In genomic region chr11:114010931-114011330, GRCh38 we compare ENCODE assay signal across 26 cellular contexts. TPM values are rescaled to one million over a fixed set of nuclear protein-coding genes. Genes with fewer than 3 reads are reported as not detected.
DNase-seq lines count a peak whose midpoint lies in the region; ATAC-seq, FAIRE-seq and TF ChIP-seq lines count a peak whose summit lies in the region.
"Had no signal": no experiment of that assay in that cellular context is flagged by ENCODE, and none has a peak within 500 bp of the region (broad histone marks: within the 10 kb centered on the region; RNA-seq: fewer than 3 reads in every experiment).

No MANE protein-coding gene starts in this region.

- POLR2A ChIA-PET in HEK293 (lab: Yijun Ruan, JAX) = no interaction called here

- no peak overlapping the region for H3K27ac ChIP-seq in CD4-positive, CD25-positive, alpha-beta regulatory T cell (ENCODE audit: insufficient read depth, low read length, poor library complexity, severe bottlenecking)
- H3K27ac ChIP-seq in HEK293 (ENCODE audit: extremely low read depth, low read depth, low read length) (no peak overlapping the region), VCaP (peak overlapping the region; percentile 40)
- H3K27ac ChIP-seq: BLaER1 had no signal

- H3K4me3 Mint-ChIP-seq in CD4-positive, CD25-positive, alpha-beta regulatory T cell = no peak overlapping the region
- H3K4me3 Mint-ChIP-seq in T-helper 2 cell treated with Interferon-gamma antibody and Interleukin-4, amounts not matched to agents 5 μg/mL and 100 μg/mL, for 36 hours = no peak overlapping the region
- H3K4me3 Mint-ChIP-seq: CD14-positive monocyte; CD4-positive, alpha-beta T cell; CD8-positive, alpha-beta memory T cell had no signal

- CTCF ChIA-PET in HEK293 (lab: Yijun Ruan, JAX) = interaction anchor here (1.0 kb wide), 1 partner anchor 15 kb away, joined by 3 read pairs; no protein-coding TSS in a partner anchor

- DNase-seq in CD4-positive, CD25-positive, alpha-beta regulatory T cell = no peak
- DNase-seq in urothelium cell line (ENCODE audit: low spot score) (no peak), RCC 7860 (ENCODE audit: low spot score) (no peak)
- no peak for DNase-seq in T-helper 2 cell treated with Interferon-gamma antibody and Interleukin-4, amounts not matched to agents 5 μg/mL and 100 μg/mL, for 36 hours (ENCODE audit: low spot score)
- DNase-seq: 8988T; ACHN; BE2C; C1 segment of cervical spinal cord; Caco-2; Calu3; CD4-positive, alpha-beta T cell; CD8-positive, alpha-beta memory T cell; DMS79 treated with DMSO at 0.1 percent for 48 hours; GF-D8 had no signal

- no peaks in the 10 kb centered on the region for H3K36me3 Mint-ChIP-seq in CD4-positive, CD25-positive, alpha-beta regulatory T cell
- no peaks in the 10 kb centered on the region for H3K36me3 Mint-ChIP-seq in T-helper 2 cell treated with Interferon-gamma antibody and Interleukin-4, amounts not matched to agents 5 μg/mL and 100 μg/mL, for 36 hours (ENCODE audit: low read depth)
- H3K36me3 Mint-ChIP-seq: CD14-positive monocyte; CD8-positive, alpha-beta memory T cell had no signal

- H3K9me3 Mint-ChIP-seq in CD4-positive, CD25-positive, alpha-beta regulatory T cell = no peaks in the 10 kb centered on the region
- H3K9me3 Mint-ChIP-seq in T-helper 2 cell treated with Interferon-gamma antibody and Interleukin-4, amounts not matched to agents 5 μg/mL and 100 μg/mL, for 36 hours = no peaks in the 10 kb centered on the region
- H3K9me3 Mint-ChIP-seq: CD14-positive monocyte; CD4-positive, alpha-beta T cell; CD8-positive, alpha-beta memory T cell had no signal

- H3K36me3 ChIP-seq in CD4-positive, CD25-positive, alpha-beta regulatory T cell (ENCODE audit: control insufficient read depth, insufficient read depth, low read length) = no peaks in the 10 kb centered on the region
- H3K36me3 ChIP-seq in HEK293 (ENCODE audit: control insufficient read depth in 2 of 2, insufficient read depth in 1 of 2, low read length in 2 of 2) = no peaks in the 10 kb centered on the region
- H3K36me3 ChIP-seq: BE2C, BLaER1 had no signal

- FAIRE-seq in urothelium cell line (lab: Jason Lieb, UNC) (peak; percentile 65), RCC 7860 (lab: Jason Lieb, UNC) (no peak)
- FAIRE-seq: A204.1, D721Med, G401.6, GM12891, GM19239 had no signal

- H3K27ac Mint-ChIP-seq in CD4-positive, CD25-positive, alpha-beta regulatory T cell = peak overlapping the region in 2 of 3 donors; percentile 4 to 34
- H3K27ac Mint-ChIP-seq in T-helper 2 cell treated with Interferon-gamma antibody and Interleukin-4, amounts not matched to agents 5 μg/mL and 100 μg/mL, for 36 hours = no peak overlapping the region
- H3K27ac Mint-ChIP-seq: CD14-positive monocyte; CD4-positive, alpha-beta T cell had no signal

- peaks cover 0 to 2% (median under 1%) of the 10 kb centered on the region in 4 donors for H3K4me1 Mint-ChIP-seq in CD4-positive, CD25-positive, alpha-beta regulatory T cell
- H3K4me1 Mint-ChIP-seq in T-helper 2 cell treated with Interferon-gamma antibody and Interleukin-4, amounts not matched to agents 5 μg/mL and 100 μg/mL, for 36 hours (ENCODE audit: low read depth) = no peaks in the 10 kb centered on the region
- H3K4me1 Mint-ChIP-seq: CD8-positive, alpha-beta memory T cell had no signal

- H3K4me3 ChIP-seq in CD4-positive, CD25-positive, alpha-beta regulatory T cell (ENCODE audit: low read depth, low read length) = no peak overlapping the region
- H3K4me3 ChIP-seq in HEK293 (ENCODE audit: low read depth, low read length) = no peak overlapping the region
- H3K4me3 ChIP-seq: BLaER1 had no signal

- no peak for ATAC-seq in CD4-positive, CD25-positive, alpha-beta regulatory T cell (ENCODE audit: low read depth in 2 of 2)
- ATAC-seq in GM21515 (IDR thresholded peaks at IDR 0.05; ENCODE audit: unreplicated experiment) = no peak

- no peaks in the 10 kb centered on the region for H3K4me1 ChIP-seq in CD4-positive, CD25-positive, alpha-beta regulatory T cell (ENCODE audit: control insufficient read depth, insufficient read depth, low read length, poor library complexity, severe bottlenecking)
- H3K4me1 ChIP-seq in HEK293 (ENCODE audit: control insufficient read depth, insufficient read depth, low read length) = no peaks in the 10 kb centered on the region
- H3K4me1 ChIP-seq: BE2C, BLaER1, Caco-2 had no signal

- peaks cover 8% of the 10 kb centered on the region for H3K27me3 Mint-ChIP-seq in CD4-positive, CD25-positive, alpha-beta regulatory T cell
- H3K27me3 Mint-ChIP-seq in T-helper 2 cell treated with Interferon-gamma antibody and Interleukin-4, amounts not matched to agents 5 μg/mL and 100 μg/mL, for 36 hours (ENCODE audit: low read depth) = peaks cover 14% of the 10 kb centered on the region
- H3K27me3 Mint-ChIP-seq: CD4-positive, alpha-beta T cell had no signal

- no peaks in the 10 kb centered on the region for H3K27me3 ChIP-seq in CD4-positive, CD25-positive, alpha-beta regulatory T cell (ENCODE audit: control insufficient read depth, insufficient read depth, low read length)
- H3K27me3 ChIP-seq: BLaER1 had no signal

- TF ChIP-seq CTCF in HEK293 (tag by site-specific recombination; IDR thresholded peaks at IDR 0.05) = no peak
- TF ChIP-seq CTCF in VCaP (conservative IDR thresholded peaks at IDR 0.05) = no peak

- no peaks in the 10 kb centered on the region for H3K9me3 ChIP-seq in CD4-positive, CD25-positive, alpha-beta regulatory T cell (ENCODE audit: control insufficient read depth in 2 of 2, low read length in 2 of 2)
- H3K9me3 ChIP-seq in HEK293 (ENCODE audit: control insufficient read depth, insufficient read depth, low read depth, low read length) = no peaks in the 10 kb centered on the region
- H3K9me3 ChIP-seq: BE2C, BLaER1, Caco-2 had no signal

TF ChIP-seq in HEK293, 187 proteins besides CTCF, POLR2A, EP300 and RAD21:
- TF ChIP-seq ZNF529 (tag by site-specific recombination; IDR thresholded peaks at IDR 0.05; ENCODE audit: insufficient replicate concordance) (no peak), SCRT1 (tag by site-specific recombination; IDR thresholded peaks at IDR 0.05; ENCODE audit: borderline replicate concordance) (no peak), ZNF776 (tag by site-specific recombination; IDR thresholded peaks at IDR 0.05; ENCODE audit: borderline replicate concordance) (no peak), GFI1B (tag by site-specific recombination; IDR thresholded peaks at IDR 0.05) (peak; percentile 76)

RNA-seq across cellular contexts. Expression of gene HTR3A, which starts 36.0 kb away (rescaled TPM):
- total RNA-seq in CD4-positive, CD25-positive, alpha-beta regulatory T cell = not detected
- polyA plus RNA-seq in CD4-positive, CD25-positive, alpha-beta regulatory T cell = not detected
- total RNA-seq: A673; Caco-2; Calu3; CD4-positive, alpha-beta T cell; CD8-positive, alpha-beta memory T cell had no signal
- polyA plus RNA-seq: AG04450; CD14-positive monocyte; CD8-positive, alpha-beta memory T cell had no signal

RNA-seq across cellular contexts. Expression of gene ZBTB16, which starts 48.6 kb away (rescaled TPM):
- 8.5 TPM for total RNA-seq in CD4-positive, CD25-positive, alpha-beta regulatory T cell
- 10 to 100 TPM in 2 of 4 donors, 1 to 10 TPM in 2; 2.9 to 28.1 (median 8.9) TPM for polyA plus RNA-seq in CD4-positive, CD25-positive, alpha-beta regulatory T cell
- total RNA-seq: Calu3 had no signal
- polyA plus RNA-seq: AG04450 had no signal
